12 cellular contexts compared by ENCODE assay signal in the genomic region with DNA sequence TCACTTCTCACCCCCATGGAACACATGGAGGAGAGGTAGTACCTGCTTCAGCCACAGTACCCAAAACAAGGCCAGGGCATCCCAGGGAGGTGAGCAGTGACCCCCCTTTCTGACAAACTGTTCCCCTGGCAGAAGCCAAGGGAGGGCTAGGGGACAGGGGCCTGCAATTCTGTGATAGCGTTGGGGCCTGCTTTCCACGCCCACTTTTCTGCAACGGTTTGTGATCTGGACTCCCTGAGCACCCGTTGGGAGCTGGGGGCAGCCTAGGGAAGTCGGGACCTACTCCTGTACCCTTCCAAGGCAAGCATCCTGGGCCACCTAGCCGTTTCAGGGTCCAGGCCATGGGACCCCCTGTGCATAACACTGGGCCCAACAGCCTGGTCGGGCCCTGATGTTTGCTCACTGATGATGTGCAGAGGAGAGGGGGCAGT. TPM values are rescaled to one million over a fixed set of nuclear protein-coding genes. Genes with fewer than 3 reads are reported as not detected.
DNase-seq lines count a peak whose midpoint lies in the region; ATAC-seq and TF ChIP-seq lines count a peak whose summit lies in the region.
"Had no signal": no experiment of that assay in that cellular context is flagged by ENCODE, and none has a peak within 500 bp of the region (broad histone marks: within the 10 kb centered on the region; RNA-seq: fewer than 3 reads in every experiment).

No MANE protein-coding gene starts in this region.

- peaks cover 20% of the 10 kb centered on the region for H3K36me3 Mint-ChIP-seq in activated T-cell treated with anti-CD3 and anti-CD28 coated beads, Interleukin-2, amount 50 U/mL, for 24 hours (ENCODE audit: low read depth)
- no peaks in the 10 kb centered on the region for H3K36me3 Mint-ChIP-seq in T-helper 1 cell treated with Interleukin-12 subunit alpha and Interleukin-12 subunit beta and Interleukin-4 antibody, amounts not matched to agents 30 μg/mL and 1 μg/mL, for 36 hours (ENCODE audit: low read depth)
- H3K36me3 Mint-ChIP-seq in progenitor cell of endocrine pancreas (ENCODE audit: insufficient read depth), result no peaks in the 10 kb centered on the region

- ATAC-seq in stimulated activated naive CD8-positive, alpha-beta T cell treated with anti-CD3 and anti-CD28 coated beads, Interleukin-15, amount 100 ng/mL, for 72 hours, result peak; percentile 36
- ATAC-seq in GM19023 (IDR thresholded peaks at IDR 0.05; ENCODE audit: unreplicated experiment), result no peak

- peak in 1 of 56 donors; percentile 7 for TF ChIP-seq CTCF in dorsolateral prefrontal cortex (IDR thresholded peaks at IDR 0.05 in 54 of 56, conservative IDR thresholded peaks at IDR 0.05 in 2 of 56; ENCODE audit: low read depth in 1 of 56, partially characterized antibody in 56 of 56)
- TF ChIP-seq CTCF in progenitor cell of endocrine pancreas (IDR thresholded peaks at IDR 0.05; ENCODE audit: unreplicated experiment), result no peak

- peak overlapping the region; percentile 88 for H3K27ac Mint-ChIP-seq in activated T-cell treated with anti-CD3 and anti-CD28 coated beads, Interleukin-2, amount 50 U/mL, for 24 hours
- H3K27ac Mint-ChIP-seq in T-helper 1 cell treated with Interleukin-12 subunit alpha and Interleukin-12 subunit beta and Interleukin-4 antibody, amounts not matched to agents 30 μg/mL and 1 μg/mL, for 36 hours, result peak overlapping the region; percentile 41
- H3K27ac Mint-ChIP-seq in stimulated activated naive CD8-positive, alpha-beta T cell treated with anti-CD3 and anti-CD28 coated beads, Interleukin-15, amount 100 ng/mL, for 72 hours, result peak overlapping the region; percentile 8 to 83
- H3K27ac Mint-ChIP-seq in progenitor cell of endocrine pancreas, result no peak overlapping the region

- H3K4me3 ChIP-seq in dorsolateral prefrontal cortex, result peak overlapping the region in 2 of 59 donors; percentile 88 to 89
- H3K4me3 ChIP-seq: SJCRH30 had no signal

- peak overlapping the region in 35 of 59 donors; percentile 3 to 97 (median 90) for H3K27ac ChIP-seq in dorsolateral prefrontal cortex
- H3K27ac ChIP-seq: SJCRH30 had no signal

- no peaks in the 10 kb centered on the region for H3K27me3 ChIP-seq in dorsolateral prefrontal cortex
- H3K27me3 ChIP-seq: heart right ventricle, SJCRH30 had no signal

- H3K27me3 Mint-ChIP-seq in activated T-cell treated with anti-CD3 and anti-CD28 coated beads, Interleukin-2, amount 50 U/mL, for 24 hours, result no peaks in the 10 kb centered on the region
- peaks cover 9% of the 10 kb centered on the region for H3K27me3 Mint-ChIP-seq in T-helper 1 cell treated with Interleukin-12 subunit alpha and Interleukin-12 subunit beta and Interleukin-4 antibody, amounts not matched to agents 30 μg/mL and 1 μg/mL, for 36 hours (ENCODE audit: low read depth)
- no peaks in the 10 kb centered on the region for H3K27me3 Mint-ChIP-seq in stimulated activated naive CD8-positive, alpha-beta T cell treated with anti-CD3 and anti-CD28 coated beads, Interleukin-15, amount 100 ng/mL, for 72 hours
- peaks cover 13% of the 10 kb centered on the region for H3K27me3 Mint-ChIP-seq in progenitor cell of endocrine pancreas

- intact Hi-C loops in dorsolateral prefrontal cortex (cut with DNase I), result no loop called here

- DNase-seq in activated T-cell treated with anti-CD3 and anti-CD28 coated beads, Interleukin-2, amount 50 U/mL, for 24 hours, result no peak
- no peak for DNase-seq in activated T-cell treated with anti-CD3 and anti-CD28 coated beads, Interleukin-2, amount 50 U/mL, for 48 hours
- no peak for DNase-seq in dorsolateral prefrontal cortex
- DNase-seq in stimulated activated naive CD8-positive, alpha-beta T cell treated with anti-CD3 and anti-CD28 coated beads, Interleukin-15, amount 100 ng/mL, for 72 hours, result no peak
- DNase-seq in NCI-H1105 treated with DMSO at 0.1 percent for 48 hours (lab: John Stamatoyannopoulos, UW), result no peak
- DNase-seq in progenitor cell of endocrine pancreas (ENCODE audit: low spot score, unreplicated experiment), result no peak
- DNase-seq: ACHN, NCI-H1048, SJCRH30 had no signal

- peak overlapping the region; percentile 62 for H3K4me3 Mint-ChIP-seq in activated T-cell treated with anti-CD3 and anti-CD28 coated beads, Interleukin-2, amount 50 U/mL, for 24 hours
- H3K4me3 Mint-ChIP-seq in T-helper 1 cell treated with Interleukin-12 subunit alpha and Interleukin-12 subunit beta and Interleukin-4 antibody, amounts not matched to agents 30 μg/mL and 1 μg/mL, for 36 hours, result peak overlapping the region; percentile 51
- peak overlapping the region; percentile 51 to 69 for H3K4me3 Mint-ChIP-seq in stimulated activated naive CD8-positive, alpha-beta T cell treated with anti-CD3 and anti-CD28 coated beads, Interleukin-15, amount 100 ng/mL, for 72 hours
- H3K4me3 Mint-ChIP-seq in progenitor cell of endocrine pancreas (ENCODE audit: low read depth), result no peak overlapping the region

- peaks cover 34% of the 10 kb centered on the region for H3K4me1 Mint-ChIP-seq in activated T-cell treated with anti-CD3 and anti-CD28 coated beads, Interleukin-2, amount 50 U/mL, for 24 hours (ENCODE audit: low read depth)
- H3K4me1 Mint-ChIP-seq in T-helper 1 cell treated with Interleukin-12 subunit alpha and Interleukin-12 subunit beta and Interleukin-4 antibody, amounts not matched to agents 30 μg/mL and 1 μg/mL, for 36 hours (ENCODE audit: low read depth), result peaks cover 19% of the 10 kb centered on the region
- H3K4me1 Mint-ChIP-seq in stimulated activated naive CD8-positive, alpha-beta T cell treated with anti-CD3 and anti-CD28 coated beads, Interleukin-15, amount 100 ng/mL, for 72 hours, result peaks cover 28% of the 10 kb centered on the region
- H3K4me1 Mint-ChIP-seq in progenitor cell of endocrine pancreas (ENCODE audit: low read depth), result no peaks in the 10 kb centered on the region

- no peaks in the 10 kb centered on the region for H3K9me3 Mint-ChIP-seq in activated T-cell treated with anti-CD3 and anti-CD28 coated beads, Interleukin-2, amount 50 U/mL, for 24 hours
- H3K9me3 Mint-ChIP-seq in T-helper 1 cell treated with Interleukin-12 subunit alpha and Interleukin-12 subunit beta and Interleukin-4 antibody, amounts not matched to agents 30 μg/mL and 1 μg/mL, for 36 hours, result no peaks in the 10 kb centered on the region
- H3K9me3 Mint-ChIP-seq in stimulated activated naive CD8-positive, alpha-beta T cell treated with anti-CD3 and anti-CD28 coated beads, Interleukin-15, amount 100 ng/mL, for 72 hours, result no peaks in the 10 kb centered on the region
- no peaks in the 10 kb centered on the region for H3K9me3 Mint-ChIP-seq in progenitor cell of endocrine pancreas (ENCODE audit: low read depth)

RNA-seq across cellular contexts. Expression of a gene that starts 1.0 kb away (rescaled TPM):
- 100 to 1,000 TPM in 49 of 120 experiments, 10 to 100 TPM in 71; 52.5 to 507 (median 97.1) TPM for total RNA-seq in dorsolateral prefrontal cortex
- 4.6 and 4.8 TPM in 2 replicates for total RNA-seq in progenitor cell of endocrine pancreas
- total RNA-seq: SJCRH30 had no signal

RNA-seq across cellular contexts. Expression of a gene that starts 29.0 kb away (rescaled TPM):
- total RNA-seq in dorsolateral prefrontal cortex, result 100 to 1,000 TPM in 47 of 120 experiments, 10 to 100 TPM in 73; 48.0 to 276 (median 94.0) TPM
- total RNA-seq in progenitor cell of endocrine pancreas, result 0.18 TPM in 1 of 2 replicates, not detected in the other

RNA-seq across cellular contexts. Expression of a gene that starts 36.0 kb away (rescaled TPM):
- 10 to 100 TPM; 28.0 to 79.8 (median 56.5) TPM for total RNA-seq in dorsolateral prefrontal cortex
- 46.1 and 51.4 TPM in 2 replicates for total RNA-seq in progenitor cell of endocrine pancreas

Comparison
In these comparisons a context has a peak if more than half of its experiments do, and no peak if none do; other contexts are left out.
1. RNA of a gene that starts 29.0 kb away (total RNA-seq): 48.0 to 276 TPM in dorsolateral prefrontal cortex; 0.18 TPM in progenitor cell of endocrine pancreas; every median in the first group is over 10 times any median in the second.